ENCODE assay signal across 35 cellular contexts in the genomic region with DNA sequence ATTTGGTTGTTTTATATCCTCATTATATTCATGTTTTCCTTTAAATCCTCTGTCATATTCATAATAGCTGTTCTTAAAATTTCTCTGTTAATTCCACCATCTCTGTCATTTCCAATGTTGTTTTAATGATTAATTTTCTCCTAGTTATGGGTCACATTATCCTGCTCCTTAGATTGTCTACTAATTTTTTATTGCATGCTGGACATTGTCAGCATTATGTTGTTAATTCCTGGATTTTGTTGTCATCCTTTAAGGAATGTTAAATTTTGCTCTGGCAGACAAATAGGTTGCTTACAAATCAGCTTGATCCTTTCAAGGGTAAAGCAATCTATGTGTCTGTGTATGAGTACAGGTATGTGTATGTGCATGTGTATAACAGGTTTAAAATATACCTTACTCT.
A peak's percentile ranks its signal among the peaks of the same experiment; 100 is the strongest.
DNase-seq lines count a peak whose midpoint lies in the region; ATAC-seq, FAIRE-seq and TF ChIP-seq lines count a peak whose summit lies in the region.
"Had no signal": no experiment of that assay in that cellular context is flagged by ENCODE, and none has a peak within 500 bp of the region (broad histone marks: within the 10 kb centered on the region; RNA-seq: fewer than 3 reads in every experiment).

No MANE protein-coding gene starts in this region.

- H3K4me1 ChIP-seq in HEK293 (ENCODE audit: control insufficient read depth, insufficient read depth, low read length) = no peaks in the 10 kb centered on the region
- H3K4me1 ChIP-seq: A549; BE2C; BLaER1; BLaER1 treated with 17β-estradiol and CSF1 and Interleukin-3, amounts not matched to agents 10 nM and 100 nM; Caco-2 had no signal

- POLR2A ChIA-PET in HEK293 (lab: Yijun Ruan, JAX) = no interaction called here

- no peak for ATAC-seq in stimulated activated naive B cell treated with anti-CD40 and anti-IgM and Interleukin-4, amounts not matched to agents 10 μg/mL and 1 μg/mL and 100 μg/mL, for 72 hours (replicated peaks)
- no peak for ATAC-seq in HG03039 (IDR thresholded peaks at IDR 0.05; ENCODE audit: unreplicated experiment)
- ATAC-seq: A549; CD8-positive, alpha-beta T cell had no signal

- peaks cover 14 to 18% of the 10 kb centered on the region in 2 donors for H3K9me3 Mint-ChIP-seq in stimulated activated naive B cell treated with anti-CD40 and anti-IgM and Interleukin-4, amounts not matched to agents 10 μg/mL and 1 μg/mL and 100 μg/mL, for 72 hours

- peaks cover 0 to 24% of the 10 kb centered on the region in 2 donors for H3K27me3 Mint-ChIP-seq in stimulated activated naive B cell treated with anti-CD40 and anti-IgM and Interleukin-4, amounts not matched to agents 10 μg/mL and 1 μg/mL and 100 μg/mL, for 72 hours

- peaks cover 5 to 9% of the 10 kb centered on the region in 2 donors for H3K4me1 Mint-ChIP-seq in stimulated activated naive B cell treated with anti-CD40 and anti-IgM and Interleukin-4, amounts not matched to agents 10 μg/mL and 1 μg/mL and 100 μg/mL, for 72 hours
- H3K4me1 Mint-ChIP-seq: CD14-positive monocyte; CD4-positive, alpha-beta memory T cell; CD4-positive, CD25-positive, alpha-beta regulatory T cell; CD8-positive, alpha-beta memory T cell had no signal

- H3K36me3 ChIP-seq in HEK293 (ENCODE audit: control insufficient read depth in 2 of 2, insufficient read depth in 1 of 2, low read length in 2 of 2) (no peaks in the 10 kb centered on the region), H7 (replicated peaks; ENCODE audit: control insufficient read depth, insufficient read depth, low read length) (no peaks in the 10 kb centered on the region)
- H3K36me3 ChIP-seq: BE2C; BLaER1; BLaER1 treated with 17β-estradiol and CSF1 and Interleukin-3, amounts not matched to agents 10 nM and 100 nM had no signal

- H3K4me3 ChIP-seq in HEK293 (ENCODE audit: low read depth, low read length) (no peak overlapping the region), coronary artery (no peak overlapping the region), H7 (ENCODE audit: insufficient read depth, low read depth, low read length) (no peak overlapping the region)
- H3K4me3 ChIP-seq: A549; BLaER1; BLaER1 treated with 17β-estradiol and CSF1 and Interleukin-3, amounts not matched to agents 10 nM and 100 nM had no signal

- H3K9me3 ChIP-seq in HEK293 (ENCODE audit: control insufficient read depth, insufficient read depth, low read depth, low read length) = no peaks in the 10 kb centered on the region
- H3K9me3 ChIP-seq: A549, BE2C, Caco-2 had no signal

- peaks cover 5 to 10% of the 10 kb centered on the region in 2 donors for H3K36me3 Mint-ChIP-seq in stimulated activated naive B cell treated with anti-CD40 and anti-IgM and Interleukin-4, amounts not matched to agents 10 μg/mL and 1 μg/mL and 100 μg/mL, for 72 hours
- H3K36me3 Mint-ChIP-seq: CD14-positive monocyte; CD4-positive, CD25-positive, alpha-beta regulatory T cell; CD8-positive, alpha-beta memory T cell had no signal

- peak; percentile 13 for FAIRE-seq in GM12891 (lab: Jason Lieb, UNC)
- FAIRE-seq: A204.1, A549, D721Med had no signal

- H3K27ac Mint-ChIP-seq in stimulated activated naive B cell treated with anti-CD40 and anti-IgM and Interleukin-4, amounts not matched to agents 10 μg/mL and 1 μg/mL and 100 μg/mL, for 72 hours = peak overlapping the region; percentile 11
- H3K27ac Mint-ChIP-seq: B cell; CD14-positive monocyte; CD4-positive, alpha-beta memory T cell; CD4-positive, alpha-beta T cell; CD4-positive, CD25-positive, alpha-beta regulatory T cell; CD8-positive, alpha-beta memory T cell; CD8-positive, alpha-beta T cell had no signal

- CTCF ChIA-PET in HEK293 (lab: Yijun Ruan, JAX) = interaction anchor here (0.6 kb wide), 1 partner anchor 69 kb away, joined by 3 read pairs; no protein-coding TSS in a partner anchor

- no peak for TF ChIP-seq POLR2A in GM12891 (IDR thresholded peaks at IDR 0.05; ENCODE audit: low read depth, low read length)

- DNase-seq in GM12891 (ENCODE audit: insufficient read length, low spot score) = no peak
- no peak for DNase-seq in stimulated activated naive B cell treated with anti-CD40 and anti-IgM and Interleukin-4, amounts not matched to agents 10 μg/mL and 1 μg/mL and 100 μg/mL, for 72 hours
- DNase-seq in coronary artery (ENCODE audit: low spot score) = no peak
- no peak for DNase-seq in H7
- DNase-seq: 8988T; ACHN; AML-193; BE2C; C1 segment of cervical spinal cord; Caco-2; Calu3; CD4-positive, alpha-beta memory T cell; CD4-positive, alpha-beta T cell; CD4-positive, CD25-positive, alpha-beta regulatory T cell; CD8-positive, alpha-beta memory T cell; CD8-positive, alpha-beta T cell; COR-L47; DMS 273 treated with DMSO at 0.1 percent for 48 hours; DMS153; DMS53; DMS79; DMS79 treated with DMSO at 0.1 percent for 48 hours; DND-41; EL had no signal

- no peaks in the 10 kb centered on the region for H3K27me3 ChIP-seq in H7 (ENCODE audit: control insufficient read depth, insufficient read depth, low read length)
- H3K27me3 ChIP-seq: BE2C; BLaER1; BLaER1 treated with 17β-estradiol and CSF1 and Interleukin-3, amounts not matched to agents 10 nM and 100 nM had no signal

- H3K4me3 Mint-ChIP-seq in stimulated activated naive B cell treated with anti-CD40 and anti-IgM and Interleukin-4, amounts not matched to agents 10 μg/mL and 1 μg/mL and 100 μg/mL, for 72 hours = no peak overlapping the region
- H3K4me3 Mint-ChIP-seq: B cell; CD4-positive, alpha-beta memory T cell; CD4-positive, alpha-beta T cell; CD4-positive, CD25-positive, alpha-beta regulatory T cell; CD8-positive, alpha-beta memory T cell; CD8-positive, alpha-beta T cell had no signal

- no peak overlapping the region for H3K27ac ChIP-seq in HEK293 (ENCODE audit: extremely low read depth, low read depth, low read length)
- H3K27ac ChIP-seq in coronary artery = no peak overlapping the region
- H3K27ac ChIP-seq: 22Rv1; A549; BLaER1; BLaER1 treated with 17β-estradiol and CSF1 and Interleukin-3, amounts not matched to agents 10 nM and 100 nM; C4-2B had no signal

- TF ChIP-seq CTCF in HEK293 (tag by site-specific recombination; IDR thresholded peaks at IDR 0.05) (no peak), coronary artery (IDR thresholded peaks at IDR 0.05) (no peak)

TF ChIP-seq in GM12891, 5 proteins besides CTCF, POLR2A, EP300 and RAD21:
- TF ChIP-seq PAX5 (IDR thresholded peaks at IDR 0.05; ENCODE audit: insufficient read depth, low read length, severe bottlenecking) (no peak), SPI1 (IDR thresholded peaks at IDR 0.05; ENCODE audit: low read depth, low read length) (no peak), TAF1 (IDR thresholded peaks at IDR 0.05; ENCODE audit: low read depth, low read length) (no peak), POU2F2 (IDR thresholded peaks at IDR 0.05; ENCODE audit: low read depth, low read length) (no peak), POLR2AphosphoS5 (IDR thresholded peaks at IDR 0.05; ENCODE audit: low read depth, low read length) (no peak)

TF ChIP-seq in HEK293, 187 proteins besides CTCF, POLR2A, EP300 and RAD21 (continues in another document):
- TF ChIP-seq ZFP3 (tag by site-specific recombination; IDR thresholded peaks at IDR 0.05; ENCODE audit: low read depth) = no peak
- TF ChIP-seq, protein P1, sequence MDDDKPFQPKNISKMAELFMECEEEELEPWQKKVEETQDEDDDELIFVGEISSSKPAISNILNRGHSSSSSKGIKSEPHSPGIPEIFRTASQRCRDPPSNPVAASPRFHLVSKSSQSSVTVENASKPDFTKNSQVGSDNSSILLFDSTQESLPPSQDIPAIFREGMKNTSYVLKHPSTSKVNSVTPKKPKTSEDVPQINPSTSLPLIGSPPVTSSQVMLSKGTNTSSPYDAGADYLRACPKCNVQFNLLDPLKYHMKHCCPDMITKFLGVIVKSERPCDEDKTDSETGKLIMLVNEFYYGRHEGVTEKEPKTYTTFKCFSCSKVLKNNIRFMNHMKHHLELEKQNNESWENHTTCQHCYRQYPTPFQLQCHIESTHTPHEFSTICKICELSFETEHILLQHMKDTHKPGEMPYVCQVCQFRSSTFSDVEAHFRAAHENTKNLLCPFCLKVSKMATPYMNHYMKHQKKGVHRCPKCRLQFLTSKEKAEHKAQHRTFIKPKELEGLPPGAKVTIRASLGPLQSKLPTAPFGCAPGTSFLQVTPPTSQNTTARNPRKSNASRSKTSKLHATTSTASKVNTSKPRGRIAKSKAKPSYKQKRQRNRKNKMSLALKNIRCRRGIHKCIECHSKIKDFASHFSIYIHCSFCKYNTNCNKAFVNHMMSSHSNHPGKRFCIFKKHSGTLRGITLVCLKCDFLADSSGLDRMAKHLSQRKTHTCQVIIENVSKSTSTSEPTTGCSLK (tag by site-specific recombination; IDR thresholded peaks at IDR 0.05) = no peak
- TF ChIP-seq, protein P2, sequence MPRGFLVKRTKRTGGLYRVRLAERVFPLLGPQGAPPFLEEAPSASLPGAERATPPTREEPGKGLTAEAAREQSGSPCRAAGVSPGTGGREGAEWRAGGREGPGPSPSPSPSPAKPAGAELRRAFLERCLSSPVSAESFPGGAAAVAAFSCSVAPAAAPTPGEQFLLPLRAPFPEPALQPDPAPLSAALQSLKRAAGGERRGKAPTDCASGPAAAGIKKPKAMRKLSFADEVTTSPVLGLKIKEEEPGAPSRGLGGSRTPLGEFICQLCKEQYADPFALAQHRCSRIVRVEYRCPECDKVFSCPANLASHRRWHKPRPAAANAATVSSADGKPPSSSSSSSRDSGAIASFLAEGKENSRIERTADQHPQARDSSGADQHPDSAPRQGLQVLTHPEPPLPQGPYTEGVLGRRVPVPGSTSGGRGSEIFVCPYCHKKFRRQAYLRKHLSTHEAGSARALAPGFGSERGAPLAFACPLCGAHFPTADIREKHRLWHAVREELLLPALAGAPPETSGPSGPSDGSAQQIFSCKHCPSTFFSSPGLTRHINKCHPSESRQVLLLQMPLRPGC (tag by site-specific recombination; IDR thresholded peaks at IDR 0.05) = no peak
- TF ChIP-seq, protein P3, sequence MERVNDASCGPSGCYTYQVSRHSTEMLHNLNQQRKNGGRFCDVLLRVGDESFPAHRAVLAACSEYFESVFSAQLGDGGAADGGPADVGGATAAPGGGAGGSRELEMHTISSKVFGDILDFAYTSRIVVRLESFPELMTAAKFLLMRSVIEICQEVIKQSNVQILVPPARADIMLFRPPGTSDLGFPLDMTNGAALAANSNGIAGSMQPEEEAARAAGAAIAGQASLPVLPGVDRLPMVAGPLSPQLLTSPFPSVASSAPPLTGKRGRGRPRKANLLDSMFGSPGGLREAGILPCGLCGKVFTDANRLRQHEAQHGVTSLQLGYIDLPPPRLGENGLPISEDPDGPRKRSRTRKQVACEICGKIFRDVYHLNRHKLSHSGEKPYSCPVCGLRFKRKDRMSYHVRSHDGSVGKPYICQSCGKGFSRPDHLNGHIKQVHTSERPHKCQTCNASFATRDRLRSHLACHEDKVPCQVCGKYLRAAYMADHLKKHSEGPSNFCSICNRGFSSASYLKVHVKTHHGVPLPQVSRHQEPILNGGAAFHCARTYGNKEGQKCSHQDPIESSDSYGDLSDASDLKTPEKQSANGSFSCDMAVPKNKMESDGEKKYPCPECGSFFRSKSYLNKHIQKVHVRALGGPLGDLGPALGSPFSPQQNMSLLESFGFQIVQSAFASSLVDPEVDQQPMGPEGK (tag by site-specific recombination; IDR thresholded peaks at IDR 0.05) = no peak
